Comparison of ENCODE assay signal across 14 cellular contexts in the genomic region with DNA sequence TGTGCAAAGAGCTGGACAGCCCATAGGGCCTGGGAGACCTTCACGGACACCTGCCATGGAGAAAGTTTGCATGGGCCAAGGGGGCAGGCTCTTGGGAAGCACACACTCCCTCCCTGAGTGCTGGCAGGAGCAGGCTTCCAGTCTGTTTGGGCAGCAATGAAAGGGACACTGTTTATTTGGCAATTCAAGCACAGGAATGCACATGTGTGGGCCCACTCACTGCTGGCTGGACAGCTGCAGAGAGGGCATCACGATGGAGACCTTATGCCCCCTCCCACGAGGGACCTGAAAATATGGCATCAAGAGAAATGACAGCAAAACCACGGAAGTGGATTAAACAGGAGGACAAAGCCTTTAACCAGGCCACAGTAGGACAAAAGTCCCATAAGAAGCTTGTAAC.
"Had no signal": no experiment of that assay in that cellular context is flagged by ENCODE, and none has a peak within 500 bp of the region (broad histone marks: within the 10 kb centered on the region; RNA-seq: fewer than 3 reads in every experiment).

No MANE protein-coding gene starts in this region.

- ATAC-seq: gastroesophageal sphincter, right cardiac atrium had no signal

- FAIRE-seq: astrocyte had no signal

- H3K36me3 Mint-ChIP-seq: type B pancreatic cell had no signal

- H3K27ac Mint-ChIP-seq: progenitor cell of endocrine pancreas, type B pancreatic cell had no signal

- H3K27ac ChIP-seq: cardiac muscle cell, colonic mucosa, epithelial cell of prostate, gastroesophageal sphincter, SJSA1 had no signal

- H3K9me3 ChIP-seq: colonic mucosa, gastroesophageal sphincter, SJSA1 had no signal

- H3K4me1 ChIP-seq: gastroesophageal sphincter had no signal

- H3K4me3 Mint-ChIP-seq: type B pancreatic cell had no signal

- H3K4me3 ChIP-seq: cardiac muscle cell, colonic mucosa, gastroesophageal sphincter, SJSA1 had no signal

- H3K9me3 Mint-ChIP-seq: type B pancreatic cell had no signal

- DNase-seq: activated T-cell treated with anti-CD3 and anti-CD28 coated beads for 4 hours; colonic mucosa; effector CD8-positive, alpha-beta T cell; right cardiac atrium; stimulated activated naive CD4-positive, alpha-beta T cell; substantia nigra; T-helper 9 cell had no signal

- H3K27me3 ChIP-seq: colonic mucosa had no signal

- H3K36me3 ChIP-seq: cardiac muscle cell, colonic mucosa, gastroesophageal sphincter, SJSA1 had no signal
